Comparison of ENCODE assay signal across 19 cellular contexts in the genomic region with DNA sequence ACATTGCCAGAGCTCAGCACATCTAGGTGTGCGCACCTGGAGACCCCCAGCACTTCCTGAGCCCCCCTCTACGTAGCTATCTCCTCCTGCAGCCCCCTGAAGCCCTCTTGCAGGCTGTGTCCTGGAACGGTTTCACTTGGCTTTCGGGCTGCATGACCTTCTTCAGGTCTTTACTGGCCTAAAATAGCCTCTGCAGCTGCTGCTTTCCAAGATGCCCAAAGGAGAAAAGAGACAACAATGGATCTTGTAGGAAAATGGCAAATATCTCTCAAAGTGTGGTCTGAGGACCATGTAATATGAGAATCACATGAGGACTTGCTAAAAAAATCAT. TPM values are rescaled to one million over a fixed set of nuclear protein-coding genes. Genes with fewer than 3 reads are reported as not detected.
DNase-seq lines count a peak whose midpoint lies in the region; ATAC-seq and TF ChIP-seq lines count a peak whose summit lies in the region.
"Had no signal": no experiment of that assay in that cellular context is flagged by ENCODE, and none has a peak within 500 bp of the region (broad histone marks: within the 10 kb centered on the region; RNA-seq: fewer than 3 reads in every experiment).

No MANE protein-coding gene starts in this region.

- H3K23ac ChIP-seq in neuronal stem cell (ENCODE audit: low read depth, low read length, poor library complexity), result no peak overlapping the region

- H4K91ac ChIP-seq in neuronal stem cell (ENCODE audit: low read depth, low read length, poor library complexity), result no peak overlapping the region

- no peak overlapping the region for H3K4ac ChIP-seq in neuronal stem cell (ENCODE audit: low read length)

- no peak overlapping the region for H3K14ac ChIP-seq in neuronal stem cell (ENCODE audit: low read length)

- H3K9me3 ChIP-seq in Caco-2, result no peaks in the 10 kb centered on the region
- H3K9me3 ChIP-seq in Loucy (ENCODE audit: insufficient read depth, low read depth, low read length), result no peaks in the 10 kb centered on the region
- no peaks in the 10 kb centered on the region for H3K9me3 ChIP-seq in endodermal cell (ENCODE audit: control insufficient read depth, low read length)
- no peaks in the 10 kb centered on the region for H3K9me3 ChIP-seq in neuronal stem cell (replicated peaks in 1 of 2; ENCODE audit: control insufficient read depth in 2 of 2, insufficient read depth in 1 of 2, low read depth in 1 of 2, low read length in 2 of 2)
- no peaks in the 10 kb centered on the region for H3K9me3 ChIP-seq in MG63
- H3K9me3 ChIP-seq: uterus had no signal

- ATAC-seq in GM18861 (IDR thresholded peaks at IDR 0.05; ENCODE audit: unreplicated experiment) (no peak), HG02623 (IDR thresholded peaks at IDR 0.05; ENCODE audit: unreplicated experiment) (no peak)
- ATAC-seq: activated CD8-positive, alpha-beta T cell treated with anti-CD3 and anti-CD28 coated beads for 36 hours; T-cell had no signal

- no peaks in the 10 kb centered on the region for H3K9me3 Mint-ChIP-seq in Caco-2 (ENCODE audit: unreplicated experiment)
- H3K9me3 Mint-ChIP-seq in endodermal cell, result peaks cover 6% of the 10 kb centered on the region
- H3K9me3 Mint-ChIP-seq: central memory CD8-positive, alpha-beta T cell; T-cell had no signal

- no peak overlapping the region for H2BK5ac ChIP-seq in neuronal stem cell (ENCODE audit: low read length)

- H3K27ac Mint-ChIP-seq in Caco-2 (ENCODE audit: unreplicated experiment), result peak overlapping the region; percentile 86
- H3K27ac Mint-ChIP-seq in endodermal cell, result peak overlapping the region; percentile 92
- H3K27ac Mint-ChIP-seq: activated CD8-positive, alpha-beta T cell treated with anti-CD3 and anti-CD28 coated beads for 36 hours; naive B cell had no signal

- H3K27me3 Mint-ChIP-seq in Caco-2 (ENCODE audit: insufficient read depth, unreplicated experiment) (no peaks in the 10 kb centered on the region), endodermal cell (ENCODE audit: insufficient read depth) (peaks cover 14% of the 10 kb centered on the region)
- H3K27me3 Mint-ChIP-seq: activated CD8-positive, alpha-beta T cell treated with anti-CD3 and anti-CD28 coated beads for 36 hours; central memory CD8-positive, alpha-beta T cell had no signal

- intact Hi-C loops in Caco-2 (cut with micrococcal nuclease; ENCODE audit: unreplicated experiment), result no loop called here

- no peaks in the 10 kb centered on the region for H3K79me2 ChIP-seq in Loucy (ENCODE audit: insufficient read depth, low read length)

- H3K18ac ChIP-seq in neuronal stem cell (ENCODE audit: low read length), result peak overlapping the region; percentile 56

- H3K27ac ChIP-seq in endodermal cell (ENCODE audit: low read depth, low read length) (no peak overlapping the region), neuronal stem cell (replicated peaks; ENCODE audit: low read length) (no peak overlapping the region)
- H3K27ac ChIP-seq: uterus had no signal

- POLR2A ChIA-PET in Caco-2 (lab: Charles Lee), result no interaction called here

- H3K4me1 Mint-ChIP-seq in Caco-2 (ENCODE audit: low read depth, unreplicated experiment) (peaks cover 24% of the 10 kb centered on the region), endodermal cell (peaks cover 26% of the 10 kb centered on the region)

- H3K9ac ChIP-seq in Loucy (ENCODE audit: low read depth, low read length, poor library complexity, severe bottlenecking) (no peak overlapping the region), endodermal cell (ENCODE audit: extremely low read depth, low read length, poor library complexity, severe bottlenecking) (no peak overlapping the region), neuronal stem cell (ENCODE audit: low read depth, low read length, poor library complexity) (no peak overlapping the region)

- H2AK5ac ChIP-seq in neuronal stem cell (ENCODE audit: low read depth, low read length), result no peak overlapping the region

- no TSS peak for BruUV-seq in Caco-2 (replicated peaks; lab: Mats Ljungman, UMichigan)

- H3K79me1 ChIP-seq in neuronal stem cell (ENCODE audit: low read depth, low read length), result no peaks in the 10 kb centered on the region

- peaks cover 14% of the 10 kb centered on the region for H3K36me3 Mint-ChIP-seq in Caco-2 (ENCODE audit: insufficient read depth, unreplicated experiment)
- peaks cover 1% of the 10 kb centered on the region for H3K36me3 Mint-ChIP-seq in endodermal cell (ENCODE audit: low read depth)
- H3K36me3 Mint-ChIP-seq: naive B cell, T-cell had no signal

- H2BK15ac ChIP-seq in neuronal stem cell (ENCODE audit: low read length), result no peak overlapping the region

- H2AFZ ChIP-seq in Loucy (ENCODE audit: low read length) (no peak overlapping the region), neuronal stem cell (ENCODE audit: low read length) (no peak overlapping the region)

- CTCF ChIA-PET in Caco-2 (lab: Charles Lee), result no interaction called here

- H4K20me1 ChIP-seq in Loucy (ENCODE audit: insufficient read depth, low read length, poor library complexity, severe bottlenecking), result no peaks in the 10 kb centered on the region

- H3K4me2 ChIP-seq in Loucy (ENCODE audit: low read depth, low read length, poor library complexity, severe bottlenecking) (peak overlapping the region; percentile 2), neuronal stem cell (ENCODE audit: insufficient read depth, low read length, poor library complexity, severe bottlenecking) (no peak overlapping the region)

- WGBS in endodermal cell (ENCODE audit: insufficient coverage in 1 of 2, insufficient read length in 1 of 2), 2 experiments, result 90 to 100% methylated on average over 3 to 4 of the region's 4 CpGs
- no CpG with 5 or more reads among the region's 4 CpGs for WGBS in neuronal stem cell (ENCODE audit: extremely low coverage in 2 of 2, insufficient read length in 2 of 2, insufficient replicate concordance in 1 of 2), 2 donors

- no peak overlapping the region for H3K4me3 Mint-ChIP-seq in Caco-2 (ENCODE audit: unreplicated experiment)
- H3K4me3 Mint-ChIP-seq in endodermal cell, result no peak overlapping the region
- H3K4me3 Mint-ChIP-seq: activated CD8-positive, alpha-beta T cell treated with anti-CD3 and anti-CD28 coated beads for 36 hours; central memory CD8-positive, alpha-beta T cell; naive B cell; T-cell had no signal

- H3K4me3 ChIP-seq in Caco-2 (ENCODE audit: low read depth, low read length), result no peak overlapping the region
- H3K4me3 ChIP-seq in Loucy (ENCODE audit: low read length, poor library complexity, severe bottlenecking), result no peak overlapping the region
- no peak overlapping the region for H3K4me3 ChIP-seq in endodermal cell (ENCODE audit: low read length)
- no peak overlapping the region for H3K4me3 ChIP-seq in neuronal stem cell (ENCODE audit: low read length in 2 of 2)
- no peak overlapping the region for H3K4me3 ChIP-seq in MG63
- H3K4me3 ChIP-seq: uterus had no signal

- H3K36me3 ChIP-seq in Caco-2 (ENCODE audit: control insufficient read depth, insufficient read depth, low read length), result no peaks in the 10 kb centered on the region
- H3K36me3 ChIP-seq in Loucy (ENCODE audit: insufficient read depth, low read length), result no peaks in the 10 kb centered on the region
- no peaks in the 10 kb centered on the region for H3K36me3 ChIP-seq in endodermal cell (ENCODE audit: control insufficient read depth, insufficient read depth, low read length)
- no peaks in the 10 kb centered on the region for H3K36me3 ChIP-seq in neuronal stem cell (replicated peaks in 1 of 2; ENCODE audit: control insufficient read depth in 2 of 2, insufficient read depth in 2 of 2, low read length in 2 of 2)
- no peaks in the 10 kb centered on the region for H3K36me3 ChIP-seq in MG63
- H3K36me3 ChIP-seq: uterus had no signal

- DNase-seq in Caco-2 (no peak), endodermal cell (no peak), neuronal stem cell (ENCODE audit: low spot score) (no peak), SIG-M5 (lab: John Stamatoyannopoulos, UW) (no peak), MG63 (no peak)
- DNase-seq: effector memory CD4-positive, alpha-beta T cell; naive B cell; NCI-H2107; NCI-H526 treated with DMSO at 0.1 percent for 48 hours; stimulated activated naive CD4-positive, alpha-beta T cell; T-cell; uterus had no signal

- H2BK12ac ChIP-seq in neuronal stem cell (ENCODE audit: low read length), result no peak overlapping the region

- H3K4me1 ChIP-seq in Caco-2 (peaks cover 34% of the 10 kb centered on the region), Loucy (ENCODE audit: insufficient read depth, low read length, poor library complexity, severe bottlenecking) (peaks cover 50% of the 10 kb centered on the region), endodermal cell (ENCODE audit: control insufficient read depth, insufficient read depth, low read length) (peaks cover 16% of the 10 kb centered on the region), neuronal stem cell (ENCODE audit: control insufficient read depth in 2 of 2, insufficient read depth in 1 of 2, low read depth in 1 of 2, low read length in 2 of 2) (peaks cover 6 to 8% of the 10 kb centered on the region in 2 donors)
- H3K4me1 ChIP-seq: uterus had no signal

- no peaks in the 10 kb centered on the region for H3K9me2 ChIP-seq in Loucy (replicated peaks; ENCODE audit: low read depth, low read length)

- no peak overlapping the region for H4K8ac ChIP-seq in neuronal stem cell (ENCODE audit: low read depth, low read length)

- H3F3A ChIP-seq in Loucy (ENCODE audit: low read depth), result peaks cover 11% of the 10 kb centered on the region; the same call in 1 of the 2 replicates

- H3K27me3 ChIP-seq in Caco-2 (replicated peaks; ENCODE audit: control insufficient read depth, insufficient read depth, low read length) (no peaks in the 10 kb centered on the region), Loucy (ENCODE audit: insufficient read depth, low read length, poor library complexity, severe bottlenecking) (no peaks in the 10 kb centered on the region), endodermal cell (ENCODE audit: control insufficient read depth, insufficient read depth, low read length, poor library complexity, severe bottlenecking) (peaks cover 19% of the 10 kb centered on the region), neuronal stem cell (ENCODE audit: control insufficient read depth in 3 of 3, insufficient read depth in 3 of 3, low read depth in 1 of 3, low read length in 3 of 3) (no peaks in the 10 kb centered on the region), MG63 (no peaks in the 10 kb centered on the region)
- H3K27me3 ChIP-seq: uterus had no signal

- TF ChIP-seq CTCF in Caco-2 (IDR thresholded peaks at IDR 0.05; ENCODE audit: insufficient read depth in 1 of 2, low read depth in 1 of 2, low read length in 1 of 2, severe bottlenecking in 1 of 2, unreplicated experiment in 1 of 2) (no peak), Loucy (conservative IDR thresholded peaks at IDR 0.05; ENCODE audit: low read length) (no peak), endodermal cell (conservative IDR thresholded peaks at IDR 0.05) (no peak)

- H2BK120ac ChIP-seq in neuronal stem cell (ENCODE audit: low read depth, low read length), result no peak overlapping the region

RNA-seq across cellular contexts. Expression of a gene that starts 6.6 kb away (rescaled TPM):
- total RNA-seq in Caco-2 (2022), result 31.1 and 34.7 TPM in 2 replicates
- 10 to 100 TPM; 22.8 to 36.0 TPM for total RNA-seq in endodermal cell
- polyA plus RNA-seq in endodermal cell (2013, experiment 1 of 2), result 15.2 TPM
- 14.9 TPM for polyA plus RNA-seq in endodermal cell (2013, experiment 2 of 2)
- 9.3 TPM for polyA plus RNA-seq in neuronal stem cell (2013, experiment 1 of 2)
- polyA plus RNA-seq in neuronal stem cell (2013, experiment 2 of 2), result 9.6 TPM
- total RNA-seq in MG63 (2014; rRNA removed; shearing (Covaris generic); ENCODE audit: low replicate concordance), result 0.40 and 2.6 TPM in 2 replicates

RNA-seq across cellular contexts. Expression of a gene that starts 51.2 kb away (rescaled TPM):
- total RNA-seq in Caco-2 (2022) (not detected in 2 replicates), endodermal cell (not detected)
- not detected for polyA plus RNA-seq in endodermal cell (2013, experiment 1 of 2)
- not detected for polyA plus RNA-seq in endodermal cell (2013, experiment 2 of 2)
- not detected for polyA plus RNA-seq in neuronal stem cell (2013, experiment 1 of 2)
- polyA plus RNA-seq in neuronal stem cell (2013, experiment 2 of 2), result not detected
- not detected in 2 replicates for total RNA-seq in MG63 (2014; rRNA removed; shearing (Covaris generic); ENCODE audit: low replicate concordance)
- total RNA-seq: activated CD8-positive, alpha-beta T cell treated with anti-CD3 and anti-CD28 coated beads for 36 hours; H7; posterior vena cava; T-cell; uterus had no signal
